1 cellular context compared by ENCODE assay signal in genomic region chr3:149376728-149377407, GRCh38.
A peak's percentile ranks its signal among the peaks of the same experiment; 100 is the strongest.
TF ChIP-seq lines count a peak whose summit lies in the region.

No MANE protein-coding gene starts in this region.

TF ChIP-seq in SK-N-SH, 30 proteins besides CTCF, POLR2A, EP300 and RAD21:
- TF ChIP-seq TCF12 (IDR thresholded peaks at IDR 0.05) = peak; percentile 55
- peak; percentile 12; the same call in 1 of the 2 replicates for TF ChIP-seq GABPA (IDR thresholded peaks at IDR 0.05; ENCODE audit: low read depth)
- no peak for TF ChIP-seq SIN3A (IDR thresholded peaks at IDR 0.05; ENCODE audit: borderline replicate concordance, low read depth, low read length)
- TF ChIP-seq NFIC (IDR thresholded peaks at IDR 0.05; ENCODE audit: borderline replicate concordance) = peak; percentile 42; the same call in 1 of the 2 replicates
- TF ChIP-seq, protein P1, sequence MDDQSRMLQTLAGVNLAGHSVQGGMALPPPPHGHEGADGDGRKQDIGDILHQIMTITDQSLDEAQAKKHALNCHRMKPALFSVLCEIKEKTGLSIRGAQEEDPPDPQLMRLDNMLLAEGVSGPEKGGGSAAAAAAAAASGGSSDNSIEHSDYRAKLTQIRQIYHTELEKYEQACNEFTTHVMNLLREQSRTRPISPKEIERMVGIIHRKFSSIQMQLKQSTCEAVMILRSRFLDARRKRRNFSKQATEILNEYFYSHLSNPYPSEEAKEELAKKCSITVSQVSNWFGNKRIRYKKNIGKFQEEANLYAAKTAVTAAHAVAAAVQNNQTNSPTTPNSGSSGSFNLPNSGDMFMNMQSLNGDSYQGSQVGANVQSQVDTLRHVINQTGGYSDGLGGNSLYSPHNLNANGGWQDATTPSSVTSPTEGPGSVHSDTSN (IDR thresholded peaks at IDR 0.05) = peak; percentile 41; the same call in 1 of the 2 replicates
- no peak for TF ChIP-seq CHD2 (IDR thresholded peaks at IDR 0.05; ENCODE audit: low read length, partially characterized antibody)
